Comparison of ENCODE assay signal across 2 cellular contexts in genomic region chr2:38322224-38322914, GRCh38.
TF ChIP-seq lines count a peak whose summit lies in the region.

No MANE protein-coding gene starts in this region.

TF ChIP-seq in IMR-90, 13 proteins besides CTCF, POLR2A, EP300 and RAD21:
- TF ChIP-seq MAFK (IDR thresholded peaks at IDR 0.05; ENCODE audit: low read depth, low read length) (peak; percentile 94), USF2 (IDR thresholded peaks at IDR 0.05; ENCODE audit: low read depth, low read length) (no peak)

TF ChIP-seq in H1, 55 proteins besides CTCF, POLR2A, EP300 and RAD21:
- TF ChIP-seq RNF2 (IDR thresholded peaks at IDR 0.05; ENCODE audit: borderline replicate concordance, low read depth, low read length, missing control alignments, poor library complexity, severe bottlenecking) (no peak), RFX5 (IDR thresholded peaks at IDR 0.05; ENCODE audit: borderline replicate concordance, low read depth, low read length) (no peak), MAFK (IDR thresholded peaks at IDR 0.05; ENCODE audit: low read depth, low read length) (peak; percentile 63)
